1 cellular context compared by ENCODE assay signal in genomic region chr6:29975561-29975907, GRCh38.
TF ChIP-seq lines count a peak whose summit lies in the region.

No MANE protein-coding gene starts in this region.

TF ChIP-seq in HepG2, 621 proteins besides CTCF, POLR2A, EP300 and RAD21 (continued from another document):
- TF ChIP-seq, protein P1, sequence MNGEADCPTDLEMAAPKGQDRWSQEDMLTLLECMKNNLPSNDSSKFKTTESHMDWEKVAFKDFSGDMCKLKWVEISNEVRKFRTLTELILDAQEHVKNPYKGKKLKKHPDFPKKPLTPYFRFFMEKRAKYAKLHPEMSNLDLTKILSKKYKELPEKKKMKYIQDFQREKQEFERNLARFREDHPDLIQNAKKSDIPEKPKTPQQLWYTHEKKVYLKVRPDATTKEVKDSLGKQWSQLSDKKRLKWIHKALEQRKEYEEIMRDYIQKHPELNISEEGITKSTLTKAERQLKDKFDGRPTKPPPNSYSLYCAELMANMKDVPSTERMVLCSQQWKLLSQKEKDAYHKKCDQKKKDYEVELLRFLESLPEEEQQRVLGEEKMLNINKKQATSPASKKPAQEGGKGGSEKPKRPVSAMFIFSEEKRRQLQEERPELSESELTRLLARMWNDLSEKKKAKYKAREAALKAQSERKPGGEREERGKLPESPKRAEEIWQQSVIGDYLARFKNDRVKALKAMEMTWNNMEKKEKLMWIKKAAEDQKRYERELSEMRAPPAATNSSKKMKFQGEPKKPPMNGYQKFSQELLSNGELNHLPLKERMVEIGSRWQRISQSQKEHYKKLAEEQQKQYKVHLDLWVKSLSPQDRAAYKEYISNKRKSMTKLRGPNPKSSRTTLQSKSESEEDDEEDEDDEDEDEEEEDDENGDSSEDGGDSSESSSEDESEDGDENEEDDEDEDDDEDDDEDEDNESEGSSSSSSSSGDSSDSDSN (CRISPR knock-in tag; IDR thresholded peaks at IDR 0.05): no peak
- no peak for TF ChIP-seq SOX5 (CRISPR knock-in tag; IDR thresholded peaks at IDR 0.05; ENCODE audit: borderline replicate concordance)
